Comparison of ENCODE assay signal across 15 cellular contexts in genomic region chr6:100593522-100593921, GRCh38.
DNase-seq lines count a peak whose midpoint lies in the region; ATAC-seq and TF ChIP-seq lines count a peak whose summit lies in the region.
"Had no signal": no experiment of that assay in that cellular context is flagged by ENCODE, and none has a peak within 500 bp of the region (broad histone marks: within the 10 kb centered on the region; RNA-seq: fewer than 3 reads in every experiment).

No MANE protein-coding gene starts in this region.

- CTCF ChIA-PET in A673 (lab: Charles Lee): no interaction called here

- H3K9me3 ChIP-seq in A673 (ENCODE audit: low read depth, low read length, poor library complexity, severe bottlenecking): no peaks in the 10 kb centered on the region
- no peaks in the 10 kb centered on the region for H3K9me3 ChIP-seq in SK-N-MC (ENCODE audit: low read depth, low read length)

- H3K27ac ChIP-seq in A673 (ENCODE audit: low read depth, low read length, poor library complexity, severe bottlenecking) (peak overlapping the region; percentile 62), SK-N-MC (peak overlapping the region; percentile 87), foreskin keratinocyte (no peak overlapping the region)
- H3K27ac ChIP-seq: cardiac muscle cell had no signal

- ATAC-seq in GM18870 (IDR thresholded peaks at IDR 0.05; ENCODE audit: unreplicated experiment) (peak; percentile 44), GM18861 (IDR thresholded peaks at IDR 0.05; ENCODE audit: unreplicated experiment) (no peak), foreskin keratinocyte (no peak)
- ATAC-seq: left cardiac atrium had no signal

- POLR2A ChIA-PET in A673 (lab: Charles Lee; ENCODE audit: low non-redundant PET): no interaction called here

- peak overlapping the region; percentile 4 for H3K4me3 ChIP-seq in A673 (ENCODE audit: low read depth, low read length, poor library complexity, severe bottlenecking)
- H3K4me3 ChIP-seq in SK-N-MC: peak overlapping the region; percentile 55
- H3K4me3 ChIP-seq: cardiac muscle cell had no signal

- H3K9ac ChIP-seq in SK-N-MC (ENCODE audit: insufficient read length): no peak overlapping the region

- intact Hi-C loops in A673 (cut with micrococcal nuclease; ENCODE audit: unreplicated experiment): no loop called here

- H3K4me1 ChIP-seq in A673 (ENCODE audit: insufficient read depth, low read length, poor library complexity, severe bottlenecking) (peaks cover 11% of the 10 kb centered on the region), foreskin keratinocyte (no peaks in the 10 kb centered on the region)

- no peaks in the 10 kb centered on the region for H3K36me3 ChIP-seq in A673 (ENCODE audit: insufficient read depth, low read length, poor library complexity, severe bottlenecking)
- peaks cover 10% of the 10 kb centered on the region; the same call in 1 of the 2 replicates for H3K36me3 ChIP-seq in SK-N-MC (ENCODE audit: insufficient read depth, low read length)

- BruUV-seq in A673 (replicated peaks; lab: Mats Ljungman, UMichigan): no TSS peak

- TF ChIP-seq CTCF in A673 (conservative IDR thresholded peaks at IDR 0.05; ENCODE audit: low read depth, low read length) (no peak), foreskin keratinocyte (conservative IDR thresholded peaks at IDR 0.05) (no peak)

- H3K27me3 ChIP-seq in A673 (replicated peaks; ENCODE audit: insufficient read depth, low read depth, low read length, poor library complexity): no peaks in the 10 kb centered on the region
- H3K27me3 ChIP-seq in foreskin keratinocyte: no peaks in the 10 kb centered on the region
- H3K27me3 ChIP-seq: cardiac muscle cell had no signal

- peak; percentile 64 for DNase-seq in A673 (ENCODE audit: low spot score)
- DNase-seq in LHCN-M2 (ENCODE audit: low read depth): peak; percentile 74
- DNase-seq in SK-N-MC (ENCODE audit: low read depth, low spot score): peak; percentile 88
- no peak for DNase-seq in stimulated activated naive CD4-positive, alpha-beta T cell (lab: John Stamatoyannopoulos, UW)
- no peak for DNase-seq in foreskin keratinocyte
- no peak for DNase-seq in middle frontal gyrus (ENCODE audit: extremely low spot score, low spot score)
- DNase-seq: activated B cell treated with CpG ODN at 0.5 μM for 24 hours; effector CD4-positive, alpha-beta T cell; HFFc6; KBM-7; left cardiac atrium; midbrain had no signal

Comparison
In these comparisons a context has a peak if more than half of its experiments do, and no peak if none do; other contexts are left out.
1. DNase-seq: peak in A673 (single experiment), LHCN-M2 (single experiment) and SK-N-MC (single experiment); none in stimulated activated naive CD4-positive, alpha-beta T cell (0 of 6), foreskin keratinocyte (0 of 2) and middle frontal gyrus (single experiment).